ENCODE assay signal across 1 cellular context in genomic region chr2:27303093-27304025, GRCh38.
TF ChIP-seq lines count a peak whose summit lies in the region.

No MANE protein-coding gene starts in this region.

TF ChIP-seq in GM12878, 131 proteins besides CTCF, POLR2A, EP300 and RAD21 (continues in another document):
- TF ChIP-seq STAT3 (IDR thresholded peaks at IDR 0.05; ENCODE audit: low read depth, low read length) (no peak), CBX3 (IDR thresholded peaks at IDR 0.05; ENCODE audit: borderline replicate concordance, low read depth) (no peak), SMC3 (IDR thresholded peaks at IDR 0.05; ENCODE audit: borderline replicate concordance, low read length) (peak; percentile 57; the same call in 1 of the 2 replicates), TCF7 (IDR thresholded peaks at IDR 0.05; ENCODE audit: borderline replicate concordance) (no peak), RELB (IDR thresholded peaks at IDR 0.05; ENCODE audit: low read depth) (peak; percentile 40; the same call in 1 of the 2 replicates), PAX5 (IDR thresholded peaks at IDR 0.05; ENCODE audit: borderline replicate concordance, low read depth, low read length) (no peak), IRF5 (IDR thresholded peaks at IDR 0.05; ENCODE audit: borderline replicate concordance) (no peak), NBN (IDR thresholded peaks at IDR 0.05) (0 out of 2 replicates have a peak, but pooled peaks have one; percentile 47), CREB1 (IDR thresholded peaks at IDR 0.05; ENCODE audit: low read depth) (0 out of 2 replicates have a peak, but pooled peaks have one; percentile 19), BACH1 (IDR thresholded peaks at IDR 0.05; ENCODE audit: borderline replicate concordance) (no peak), ETV6 (conservative IDR thresholded peaks at IDR 0.05 in 1 of 2, IDR thresholded peaks at IDR 0.05 in 1 of 2; ENCODE audit: borderline replicate concordance in 1 of 2, low read depth in 1 of 2) (no peak), ZNF384 (IDR thresholded peaks at IDR 0.05; ENCODE audit: borderline replicate concordance, low read depth, low read length) (peak; percentile 91), CHD1 (IDR thresholded peaks at IDR 0.05; ENCODE audit: low read depth, low read length) (no peak), LARP7 (IDR thresholded peaks at IDR 0.05) (no peak), BCL11A (IDR thresholded peaks at IDR 0.05; ENCODE audit: low read depth, low read length) (no peak), GABPA (IDR thresholded peaks at IDR 0.05; ENCODE audit: low read depth) (0 out of 2 replicates have a peak, but pooled peaks have one; percentile 25), BCL3 (IDR thresholded peaks at IDR 0.05; ENCODE audit: borderline replicate concordance, insufficient read depth, low read depth, low read length, poor library complexity, severe bottlenecking) (no peak), MEF2A (IDR thresholded peaks at IDR 0.05; ENCODE audit: insufficient read depth, low read depth, low read length) (no peak), E2F4 (IDR thresholded peaks at IDR 0.05; ENCODE audit: low read depth, low read length) (no peak), IKZF2 (IDR thresholded peaks at IDR 0.05) (peak in 1 of 2 experiments; percentile 37; a peak in 1 of 4 replicates), NR2C2 (IDR thresholded peaks at IDR 0.05; ENCODE audit: borderline replicate concordance, control insufficient read depth, insufficient read length, low read depth) (no peak), SMAD5 (IDR thresholded peaks at IDR 0.05; ENCODE audit: low read depth) (no peak), TCF3 (IDR thresholded peaks at IDR 0.05; ENCODE audit: borderline replicate concordance, insufficient read depth, low read depth, low read length) (no peak), SREBF1 (IDR thresholded peaks at IDR 0.05; ENCODE audit: low read length) (no peak), CEBPB (IDR thresholded peaks at IDR 0.05; ENCODE audit: borderline replicate concordance in 1 of 2, low read depth in 2 of 2, low read length in 2 of 2) (no peak), ESRRA (IDR thresholded peaks at IDR 0.05; ENCODE audit: low read length) (no peak), IKZF1 (conservative IDR thresholded peaks at IDR 0.05) (peak; percentile 57; the same call in 1 of the 2 replicates), FOXM1 (IDR thresholded peaks at IDR 0.05; ENCODE audit: low read depth, low read length) (no peak), EGR1 (IDR thresholded peaks at IDR 0.05; ENCODE audit: borderline replicate concordance in 1 of 2, low read depth in 2 of 2, low read length in 2 of 2) (no peak), DPF2 (IDR thresholded peaks at IDR 0.05) (no peak), YY1 (IDR thresholded peaks at IDR 0.05; ENCODE audit: low read depth, low read length) (no peak; the same call in 1 of the 2 replicates), YBX1 (IDR thresholded peaks at IDR 0.05) (no peak), WRNIP1 (IDR thresholded peaks at IDR 0.05; ENCODE audit: borderline replicate concordance, low read depth, low read length) (no peak), ZSCAN29 (IDR thresholded peaks at IDR 0.05) (no peak), CBFB (IDR thresholded peaks at IDR 0.05; ENCODE audit: low read depth) (no peak), KLF5 (IDR thresholded peaks at IDR 0.05; ENCODE audit: partially characterized antibody) (no peak), ATF7 (IDR thresholded peaks at IDR 0.05; ENCODE audit: low read depth) (peak; percentile 67), POU2F2 (IDR thresholded peaks at IDR 0.05; ENCODE audit: borderline replicate concordance, low read depth, low read length) (peak; percentile 90; the same call in 2 of the 3 replicates), TAF1 (IDR thresholded peaks at IDR 0.05; ENCODE audit: borderline replicate concordance, low read depth, low read length) (no peak), EED (IDR thresholded peaks at IDR 0.05; ENCODE audit: low read depth) (no peak), RUNX3 (IDR thresholded peaks at IDR 0.05; ENCODE audit: low read length) (no peak), KDM1A (IDR thresholded peaks at IDR 0.05; ENCODE audit: borderline replicate concordance) (no peak), STAT1 (conservative IDR thresholded peaks at IDR 0.05) (no peak), CHD4 (IDR thresholded peaks at IDR 0.05) (no peak)
- TF ChIP-seq, protein P1, sequence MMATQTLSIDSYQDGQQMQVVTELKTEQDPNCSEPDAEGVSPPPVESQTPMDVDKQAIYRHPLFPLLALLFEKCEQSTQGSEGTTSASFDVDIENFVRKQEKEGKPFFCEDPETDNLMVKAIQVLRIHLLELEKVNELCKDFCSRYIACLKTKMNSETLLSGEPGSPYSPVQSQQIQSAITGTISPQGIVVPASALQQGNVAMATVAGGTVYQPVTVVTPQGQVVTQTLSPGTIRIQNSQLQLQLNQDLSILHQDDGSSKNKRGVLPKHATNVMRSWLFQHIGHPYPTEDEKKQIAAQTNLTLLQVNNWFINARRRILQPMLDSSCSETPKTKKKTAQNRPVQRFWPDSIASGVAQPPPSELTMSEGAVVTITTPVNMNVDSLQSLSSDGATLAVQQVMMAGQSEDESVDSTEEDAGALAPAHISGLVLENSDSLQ (IDR thresholded peaks at IDR 0.05) = 0 out of 2 replicates have a peak, but pooled peaks have one; percentile 32
- TF ChIP-seq, protein P2, sequence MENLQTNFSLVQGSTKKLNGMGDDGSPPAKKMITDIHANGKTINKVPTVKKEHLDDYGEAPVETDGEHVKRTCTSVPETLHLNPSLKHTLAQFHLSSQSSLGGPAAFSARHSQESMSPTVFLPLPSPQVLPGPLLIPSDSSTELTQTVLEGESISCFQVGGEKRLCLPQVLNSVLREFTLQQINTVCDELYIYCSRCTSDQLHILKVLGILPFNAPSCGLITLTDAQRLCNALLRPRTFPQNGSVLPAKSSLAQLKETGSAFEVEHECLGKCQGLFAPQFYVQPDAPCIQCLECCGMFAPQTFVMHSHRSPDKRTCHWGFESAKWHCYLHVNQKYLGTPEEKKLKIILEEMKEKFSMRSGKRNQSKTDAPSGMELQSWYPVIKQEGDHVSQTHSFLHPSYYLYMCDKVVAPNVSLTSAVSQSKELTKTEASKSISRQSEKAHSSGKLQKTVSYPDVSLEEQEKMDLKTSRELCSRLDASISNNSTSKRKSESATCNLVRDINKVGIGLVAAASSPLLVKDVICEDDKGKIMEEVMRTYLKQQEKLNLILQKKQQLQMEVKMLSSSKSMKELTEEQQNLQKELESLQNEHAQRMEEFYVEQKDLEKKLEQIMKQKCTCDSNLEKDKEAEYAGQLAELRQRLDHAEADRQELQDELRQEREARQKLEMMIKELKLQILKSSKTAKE (IDR thresholded peaks at IDR 0.05; ENCODE audit: low read depth, poor library complexity, severe bottlenecking) = no peak
- TF ChIP-seq, protein P3, sequence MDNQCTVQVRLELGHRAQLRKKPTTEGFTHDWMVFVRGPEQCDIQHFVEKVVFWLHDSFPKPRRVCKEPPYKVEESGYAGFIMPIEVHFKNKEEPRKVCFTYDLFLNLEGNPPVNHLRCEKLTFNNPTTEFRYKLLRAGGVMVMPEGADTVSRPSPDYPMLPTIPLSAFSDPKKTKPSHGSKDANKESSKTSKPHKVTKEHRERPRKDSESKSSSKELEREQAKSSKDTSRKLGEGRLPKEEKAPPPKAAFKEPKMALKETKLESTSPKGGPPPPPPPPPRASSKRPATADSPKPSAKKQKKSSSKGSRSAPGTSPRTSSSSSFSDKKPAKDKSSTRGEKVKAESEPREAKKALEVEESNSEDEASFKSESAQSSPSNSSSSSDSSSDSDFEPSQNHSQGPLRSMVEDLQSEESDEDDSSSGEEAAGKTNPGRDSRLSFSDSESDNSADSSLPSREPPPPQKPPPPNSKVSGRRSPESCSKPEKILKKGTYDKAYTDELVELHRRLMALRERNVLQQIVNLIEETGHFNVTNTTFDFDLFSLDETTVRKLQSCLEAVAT (IDR thresholded peaks at IDR 0.05) = no peak
- TF ChIP-seq, protein P4, sequence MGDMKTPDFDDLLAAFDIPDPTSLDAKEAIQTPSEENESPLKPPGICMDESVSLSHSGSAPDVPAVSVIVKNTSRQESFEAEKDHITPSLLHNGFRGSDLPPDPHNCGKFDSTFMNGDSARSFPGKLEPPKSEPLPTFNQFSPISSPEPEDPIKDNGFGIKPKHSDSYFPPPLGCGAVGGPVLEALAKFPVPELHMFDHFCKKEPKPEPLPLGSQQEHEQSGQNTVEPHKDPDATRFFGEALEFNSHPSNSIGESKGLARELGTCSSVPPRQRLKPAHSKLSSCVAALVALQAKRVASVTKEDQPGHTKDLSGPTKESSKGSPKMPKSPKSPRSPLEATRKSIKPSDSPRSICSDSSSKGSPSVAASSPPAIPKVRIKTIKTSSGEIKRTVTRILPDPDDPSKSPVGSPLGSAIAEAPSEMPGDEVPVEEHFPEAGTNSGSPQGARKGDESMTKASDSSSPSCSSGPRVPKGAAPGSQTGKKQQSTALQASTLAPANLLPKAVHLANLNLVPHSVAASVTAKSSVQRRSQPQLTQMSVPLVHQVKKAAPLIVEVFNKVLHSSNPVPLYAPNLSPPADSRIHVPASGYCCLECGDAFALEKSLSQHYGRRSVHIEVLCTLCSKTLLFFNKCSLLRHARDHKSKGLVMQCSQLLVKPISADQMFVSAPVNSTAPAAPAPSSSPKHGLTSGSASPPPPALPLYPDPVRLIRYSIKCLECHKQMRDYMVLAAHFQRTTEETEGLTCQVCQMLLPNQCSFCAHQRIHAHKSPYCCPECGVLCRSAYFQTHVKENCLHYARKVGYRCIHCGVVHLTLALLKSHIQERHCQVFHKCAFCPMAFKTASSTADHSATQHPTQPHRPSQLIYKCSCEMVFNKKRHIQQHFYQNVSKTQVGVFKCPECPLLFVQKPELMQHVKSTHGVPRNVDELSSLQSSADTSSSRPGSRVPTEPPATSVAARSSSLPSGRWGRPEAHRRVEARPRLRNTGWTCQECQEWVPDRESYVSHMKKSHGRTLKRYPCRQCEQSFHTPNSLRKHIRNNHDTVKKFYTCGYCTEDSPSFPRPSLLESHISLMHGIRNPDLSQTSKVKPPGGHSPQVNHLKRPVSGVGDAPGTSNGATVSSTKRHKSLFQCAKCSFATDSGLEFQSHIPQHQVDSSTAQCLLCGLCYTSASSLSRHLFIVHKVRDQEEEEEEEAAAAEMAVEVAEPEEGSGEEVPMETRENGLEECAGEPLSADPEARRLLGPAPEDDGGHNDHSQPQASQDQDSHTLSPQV (IDR thresholded peaks at IDR 0.05) = no peak
- TF ChIP-seq, protein P5, sequence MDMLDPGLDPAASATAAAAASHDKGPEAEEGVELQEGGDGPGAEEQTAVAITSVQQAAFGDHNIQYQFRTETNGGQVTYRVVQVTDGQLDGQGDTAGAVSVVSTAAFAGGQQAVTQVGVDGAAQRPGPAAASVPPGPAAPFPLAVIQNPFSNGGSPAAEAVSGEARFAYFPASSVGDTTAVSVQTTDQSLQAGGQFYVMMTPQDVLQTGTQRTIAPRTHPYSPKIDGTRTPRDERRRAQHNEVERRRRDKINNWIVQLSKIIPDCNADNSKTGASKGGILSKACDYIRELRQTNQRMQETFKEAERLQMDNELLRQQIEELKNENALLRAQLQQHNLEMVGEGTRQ (IDR thresholded peaks at IDR 0.05; ENCODE audit: borderline replicate concordance, low read depth, low read length) = no peak
